ENCODE assay signal across 36 cellular contexts in genomic region chr2:122596541-122596940, GRCh38.
"Had no signal": no experiment of that assay in that cellular context is flagged by ENCODE, and none has a peak within 500 bp of the region (broad histone marks: within the 10 kb centered on the region; RNA-seq: fewer than 3 reads in every experiment).

No MANE protein-coding gene starts in this region.

- H3K4me1 Mint-ChIP-seq: activated B cell treated with CpG ODN at 0.5 μM for 24 hours; activated CD4-positive, alpha-beta memory T cell treated with anti-CD3 and anti-CD28 coated beads, Interleukin-2, amount 10 ng/mL, durations not matched to agents 7 days and 5 days; activated CD4-positive, alpha-beta T cell treated with anti-CD3 and anti-CD28 coated beads for 36 hours; activated CD4-positive, alpha-beta T cell treated with anti-CD3 and anti-CD28 coated beads, Interleukin-2, amount 10 ng/mL, durations not matched to agents 7 days and 5 days; activated CD8-positive, alpha-beta memory T cell treated with anti-CD3 and anti-CD28 coated beads, Interleukin-2, amount 10 ng/mL, durations not matched to agents 7 days and 5 days; activated naive CD4-positive, alpha-beta T cell treated with anti-CD3 and anti-CD28 coated beads, Interleukin-2, amount 10 ng/mL, durations not matched to agents 7 days and 5 days; activated naive CD4-positive, alpha-beta T cell treated with anti-CD3 and anti-CD28 coated beads, Interleukin-2, amount 50 U/mL, for 24 hours; activated naive CD8-positive, alpha-beta T cell treated with anti-CD3 and anti-CD28 coated beads, Interleukin-2, amount 10 ng/mL, durations not matched to agents 7 days and 5 days; activated naive CD8-positive, alpha-beta T cell treated with anti-CD3 and anti-CD28 coated beads, Interleukin-2, amount 50 U/mL, for 24 hours; brain; central memory CD8-positive, alpha-beta T cell had no signal

- H3K4me1 ChIP-seq: ascending aorta had no signal

- H3K36me3 Mint-ChIP-seq: activated CD8-positive, alpha-beta memory T cell treated with anti-CD3 and anti-CD28 coated beads, Interleukin-2, amount 10 ng/mL, durations not matched to agents 7 days and 5 days; activated naive CD4-positive, alpha-beta T cell treated with anti-CD3 and anti-CD28 coated beads, Interleukin-2, amount 10 ng/mL, durations not matched to agents 7 days and 5 days; activated naive CD4-positive, alpha-beta T cell treated with anti-CD3 and anti-CD28 coated beads, Interleukin-2, amount 50 U/mL, for 24 hours; activated naive CD8-positive, alpha-beta T cell; activated naive CD8-positive, alpha-beta T cell treated with anti-CD3 and anti-CD28 coated beads, Interleukin-2, amount 10 ng/mL, durations not matched to agents 7 days and 5 days; brain had no signal

- H3K27me3 Mint-ChIP-seq: activated B cell treated with CpG ODN at 0.5 μM for 24 hours; activated CD4-positive, alpha-beta memory T cell treated with anti-CD3 and anti-CD28 coated beads, Interleukin-2, amount 10 ng/mL, durations not matched to agents 7 days and 5 days; activated CD4-positive, alpha-beta T cell treated with anti-CD3 and anti-CD28 coated beads for 36 hours; activated CD4-positive, alpha-beta T cell treated with anti-CD3 and anti-CD28 coated beads, Interleukin-2, amount 10 ng/mL, durations not matched to agents 7 days and 5 days; activated CD8-positive, alpha-beta memory T cell treated with anti-CD3 and anti-CD28 coated beads, Interleukin-2, amount 10 ng/mL, durations not matched to agents 7 days and 5 days; activated naive CD4-positive, alpha-beta T cell treated with anti-CD3 and anti-CD28 coated beads, Interleukin-2, amount 10 ng/mL, durations not matched to agents 7 days and 5 days; activated naive CD4-positive, alpha-beta T cell treated with anti-CD3 and anti-CD28 coated beads, Interleukin-2, amount 50 U/mL, for 24 hours; activated naive CD8-positive, alpha-beta T cell; activated naive CD8-positive, alpha-beta T cell treated with anti-CD3 and anti-CD28 coated beads, Interleukin-2, amount 10 ng/mL, durations not matched to agents 7 days and 5 days; activated naive CD8-positive, alpha-beta T cell treated with anti-CD3 and anti-CD28 coated beads, Interleukin-2, amount 50 U/mL, for 24 hours; activated T-cell treated with anti-CD3 and anti-CD28 coated beads, Interleukin-2, amount 50 U/mL, for 24 hours; central memory CD8-positive, alpha-beta T cell had no signal

- H3K4me3 ChIP-seq: ascending aorta, cardiac muscle cell had no signal

- H3K36me3 ChIP-seq: ascending aorta, cardiac muscle cell had no signal

- H3K9me3 ChIP-seq: ascending aorta had no signal

- H3K27ac Mint-ChIP-seq: activated B cell treated with CpG ODN at 0.5 μM for 24 hours; activated CD4-positive, alpha-beta memory T cell treated with anti-CD3 and anti-CD28 coated beads, Interleukin-2, amount 10 ng/mL, durations not matched to agents 7 days and 5 days; activated CD4-positive, alpha-beta T cell treated with anti-CD3 and anti-CD28 coated beads for 36 hours; activated CD4-positive, alpha-beta T cell treated with anti-CD3 and anti-CD28 coated beads, Interleukin-2, amount 10 ng/mL, durations not matched to agents 7 days and 5 days; activated CD8-positive, alpha-beta memory T cell treated with anti-CD3 and anti-CD28 coated beads, Interleukin-2, amount 10 ng/mL, durations not matched to agents 7 days and 5 days; activated CD8-positive, alpha-beta T cell treated with anti-CD3 and anti-CD28 coated beads, Interleukin-2, amount 10 ng/mL, durations not matched to agents 7 days and 5 days; activated naive CD4-positive, alpha-beta T cell treated with anti-CD3 and anti-CD28 coated beads, Interleukin-2, amount 10 ng/mL, durations not matched to agents 7 days and 5 days; activated naive CD4-positive, alpha-beta T cell treated with anti-CD3 and anti-CD28 coated beads, Interleukin-2, amount 50 U/mL, for 24 hours; activated naive CD8-positive, alpha-beta T cell; activated naive CD8-positive, alpha-beta T cell treated with anti-CD3 and anti-CD28 coated beads, Interleukin-2, amount 10 ng/mL, durations not matched to agents 7 days and 5 days; activated naive CD8-positive, alpha-beta T cell treated with anti-CD3 and anti-CD28 coated beads, Interleukin-2, amount 50 U/mL, for 24 hours; activated T-cell treated with anti-CD3 and anti-CD28 coated beads, Interleukin-2, amount 50 U/mL, for 24 hours; activated T-helper 2 cell treated with anti-CD3 and anti-CD28 coated beads, Interferon-gamma antibody, Interleukin-2, Interleukin-4, amounts not matched to agents 10 μg/mL and 5 μg/mL and 100 μg/mL, durations not matched to agents 14 hours and 24 hours and 36 hours; brain; T-helper 1 cell treated with Interleukin-12 subunit alpha and Interleukin-12 subunit beta and Interleukin-4 antibody, amounts not matched to agents 30 μg/mL and 1 μg/mL, for 36 hours; T-helper 2 cell treated with Interferon-gamma antibody and Interleukin-4, amounts not matched to agents 5 μg/mL and 100 μg/mL, for 36 hours had no signal

- H3K4me3 Mint-ChIP-seq: activated B cell treated with CpG ODN at 0.5 μM for 24 hours; activated CD4-positive, alpha-beta memory T cell treated with anti-CD3 and anti-CD28 coated beads, Interleukin-2, amount 10 ng/mL, durations not matched to agents 7 days and 5 days; activated CD4-positive, alpha-beta T cell treated with anti-CD3 and anti-CD28 coated beads for 36 hours; activated CD4-positive, alpha-beta T cell treated with anti-CD3 and anti-CD28 coated beads, Interleukin-2, amount 10 ng/mL, durations not matched to agents 7 days and 5 days; activated CD8-positive, alpha-beta memory T cell treated with anti-CD3 and anti-CD28 coated beads, Interleukin-2, amount 10 ng/mL, durations not matched to agents 7 days and 5 days; activated CD8-positive, alpha-beta T cell treated with anti-CD3 and anti-CD28 coated beads, Interleukin-2, amount 10 ng/mL, durations not matched to agents 7 days and 5 days; activated naive CD4-positive, alpha-beta T cell treated with anti-CD3 and anti-CD28 coated beads, Interleukin-2, amount 10 ng/mL, durations not matched to agents 7 days and 5 days; activated naive CD4-positive, alpha-beta T cell treated with anti-CD3 and anti-CD28 coated beads, Interleukin-2, amount 50 U/mL, for 24 hours; activated naive CD8-positive, alpha-beta T cell; activated naive CD8-positive, alpha-beta T cell treated with anti-CD3 and anti-CD28 coated beads, Interleukin-2, amount 10 ng/mL, durations not matched to agents 7 days and 5 days; activated naive CD8-positive, alpha-beta T cell treated with anti-CD3 and anti-CD28 coated beads, Interleukin-2, amount 50 U/mL, for 24 hours; activated T-cell treated with anti-CD3 and anti-CD28 coated beads, Interleukin-2, amount 50 U/mL, for 24 hours; brain; central memory CD8-positive, alpha-beta T cell; T-helper 1 cell treated with Interleukin-12 subunit alpha and Interleukin-12 subunit beta and Interleukin-4 antibody, amounts not matched to agents 30 μg/mL and 1 μg/mL, for 36 hours; T-helper 2 cell treated with Interferon-gamma antibody and Interleukin-4, amounts not matched to agents 5 μg/mL and 100 μg/mL, for 36 hours had no signal

- DNase-seq: activated B cell treated with CpG ODN at 0.5 μM for 24 hours; activated CD4-positive, alpha-beta memory T cell treated with anti-CD3 and anti-CD28 coated beads, Interleukin-2, amount 10 ng/mL, durations not matched to agents 7 days and 5 days; activated CD4-positive, alpha-beta T cell treated with anti-CD3 and anti-CD28 coated beads for 1 hour; activated CD4-positive, alpha-beta T cell treated with anti-CD3 and anti-CD28 coated beads for 36 hours; activated CD4-positive, alpha-beta T cell treated with anti-CD3 and anti-CD28 coated beads for 48 hours; activated CD4-positive, alpha-beta T cell treated with anti-CD3 and anti-CD28 coated beads, Interleukin-2, amount 10 ng/mL, durations not matched to agents 7 days and 5 days; activated CD4-positive, alpha-beta T cell treated with anti-CD3 and anti-CD28 coated beads, Interleukin-2, amount 50 U/mL, for 48 hours; activated CD8-positive, alpha-beta memory T cell treated with anti-CD3 and anti-CD28 coated beads for 24 hours; activated CD8-positive, alpha-beta memory T cell treated with anti-CD3 and anti-CD28 coated beads, Interleukin-2, amount 10 ng/mL, durations not matched to agents 7 days and 5 days; activated CD8-positive, alpha-beta memory T cell treated with anti-CD3 and anti-CD28 coated beads, Interleukin-2, amount 50 U/mL, for 48 hours; activated CD8-positive, alpha-beta T cell treated with anti-CD3 and anti-CD28 coated beads, Interleukin-2, amount 10 ng/mL, durations not matched to agents 7 days and 5 days; activated effector memory CD4-positive, alpha-beta T cell treated with Interleukin-2 at 50 U/mL for 16 hours; activated gamma-delta T cell; activated naive CD4-positive, alpha-beta T cell treated with anti-CD3 and anti-CD28 coated beads, Interleukin-2, amount 10 ng/mL, durations not matched to agents 7 days and 5 days; activated naive CD4-positive, alpha-beta T cell treated with Interleukin-2 at 50 U/mL for 16 hours; activated naive CD8-positive, alpha-beta T cell treated with anti-CD3 and anti-CD28 coated beads, Interleukin-2, amount 10 ng/mL, durations not matched to agents 7 days and 5 days; activated naive CD8-positive, alpha-beta T cell treated with anti-CD3 and anti-CD28 coated beads, Interleukin-2, amount 50 U/mL, for 24 hours; activated T-cell treated with anti-CD3 and anti-CD28 coated beads, Interleukin-2, amount 50 U/mL, for 24 hours; activated T-cell treated with anti-CD3 and anti-CD28 coated beads, Interleukin-2, amount 50 U/mL, for 48 hours; amygdala; anterior cingulate cortex; caudate nucleus; cerebellar nuclear complex; T-helper 1 cell; T-helper 2 cell; T-helper 9 cell had no signal

- ATAC-seq: activated CD4-positive, alpha-beta T cell treated with anti-CD3 and anti-CD28 coated beads for 36 hours; activated CD4-positive, CD25-positive, alpha-beta regulatory T cell treated with anti-CD3 and anti-CD28 coated beads, Interleukin-2, amount 50 U/mL, for 24 hours; activated CD8-positive, alpha-beta memory T cell treated with anti-CD3 and anti-CD28 coated beads, Interleukin-2, amount 10 ng/mL, durations not matched to agents 7 days and 5 days; activated CD8-positive, alpha-beta T cell treated with anti-CD3 and anti-CD28 coated beads, Interleukin-2, amount 10 ng/mL, durations not matched to agents 7 days and 5 days; activated naive CD8-positive, alpha-beta T cell treated with anti-CD3 and anti-CD28 coated beads, Interleukin-2, amount 50 U/mL, for 24 hours had no signal
